In the genomic region with DNA sequence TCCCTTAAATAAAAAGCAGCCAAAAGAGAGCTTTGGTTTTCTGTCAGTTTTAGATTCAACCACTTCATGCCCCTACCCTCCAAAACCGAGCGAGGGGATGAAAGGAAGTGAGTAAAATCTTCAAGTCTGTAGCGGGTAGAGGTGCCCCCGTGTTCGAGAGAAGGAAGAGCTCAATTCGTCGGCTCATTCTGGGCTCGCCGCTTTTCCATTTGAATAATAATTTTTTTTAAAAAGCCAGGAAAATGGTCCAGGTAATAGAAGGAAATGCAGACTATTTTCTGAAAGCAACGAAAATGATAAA, we compare ENCODE assay signal across 8 cellular contexts.
DNase-seq lines count a peak whose midpoint lies in the region; TF ChIP-seq lines count a peak whose summit lies in the region.

No MANE protein-coding gene starts in this region.

- no peaks in the 10 kb centered on the region for H3K27me3 ChIP-seq in Caco-2 (replicated peaks; ENCODE audit: control insufficient read depth, insufficient read depth, low read length)
- no peaks in the 10 kb centered on the region for H3K27me3 ChIP-seq in effector memory CD4-positive, alpha-beta T cell (replicated peaks; ENCODE audit: control insufficient read depth, insufficient read depth, low read length, poor library complexity, severe bottlenecking)
- no peaks in the 10 kb centered on the region for H3K27me3 ChIP-seq in neuron (ENCODE audit: insufficient read depth, low read length)

- no peaks in the 10 kb centered on the region for H3K9me3 Mint-ChIP-seq in Caco-2 (ENCODE audit: unreplicated experiment)

- H3K27ac Mint-ChIP-seq in Caco-2 (ENCODE audit: unreplicated experiment): peak overlapping the region; percentile 73

- TSS peak; percentile 46 for BruUV-seq in Caco-2 (replicated peaks; lab: Mats Ljungman, UMichigan)

- POLR2A ChIA-PET in Caco-2 (lab: Charles Lee): interaction anchor here (0.6 kb wide), 1 partner anchor 22 kb away, joined by 3 read pairs; no protein-coding TSS in a partner anchor

- no peak for TF ChIP-seq CTCF in Caco-2 (IDR thresholded peaks at IDR 0.05; ENCODE audit: insufficient read depth in 1 of 2, low read depth in 1 of 2, low read length in 1 of 2, severe bottlenecking in 1 of 2, unreplicated experiment in 1 of 2)
- no peak for TF ChIP-seq CTCF in LNCaP clone FGC (IDR thresholded peaks at IDR 0.05; ENCODE audit: control insufficient read depth, extremely low read depth, insufficient read depth)

- H3K36me3 ChIP-seq in Caco-2 (ENCODE audit: control insufficient read depth, insufficient read depth, low read length): peaks cover 2% of the 10 kb centered on the region; the same call in 1 of the 2 replicates
- no peaks in the 10 kb centered on the region for H3K36me3 ChIP-seq in effector memory CD4-positive, alpha-beta T cell (ENCODE audit: control insufficient read depth, insufficient read depth, low read length)
- H3K36me3 ChIP-seq in neuron (ENCODE audit: insufficient read depth, low read length): peaks cover 32% of the 10 kb centered on the region

- H3K27me3 Mint-ChIP-seq in Caco-2 (ENCODE audit: insufficient read depth, unreplicated experiment): no peaks in the 10 kb centered on the region

- peaks cover 8% of the 10 kb centered on the region; the same call in 1 of the 2 replicates for H3K4me1 ChIP-seq in Caco-2
- H3K4me1 ChIP-seq in effector memory CD4-positive, alpha-beta T cell (ENCODE audit: control insufficient read depth, insufficient read depth, low read length, poor library complexity, severe bottlenecking): no peaks in the 10 kb centered on the region
- H3K4me1 ChIP-seq in neuron (ENCODE audit: insufficient read depth, low read length): peaks cover 50% of the 10 kb centered on the region

- H3K4me1 Mint-ChIP-seq in Caco-2 (ENCODE audit: low read depth, unreplicated experiment): peaks cover 6% of the 10 kb centered on the region

- peaks cover 5% of the 10 kb centered on the region for H3K36me3 Mint-ChIP-seq in Caco-2 (ENCODE audit: insufficient read depth, unreplicated experiment)

- peak overlapping the region; percentile 60 for H3K27ac ChIP-seq in effector memory CD4-positive, alpha-beta T cell (ENCODE audit: insufficient read depth, low read length, poor library complexity, severe bottlenecking)

- peak overlapping the region; percentile 85 for H3K4me3 Mint-ChIP-seq in Caco-2 (ENCODE audit: unreplicated experiment)

- no peak overlapping the region for H2AFZ ChIP-seq in neuron (ENCODE audit: low read depth, low read length)

- intact Hi-C loops in Caco-2 (cut with micrococcal nuclease; ENCODE audit: unreplicated experiment): loop anchor here (2.0 to 10.0 kb wide), 6 partner anchors 111 to 531 kb away; no protein-coding TSS in a partner anchor

- peak overlapping the region; percentile 66 for H3K4me3 ChIP-seq in Caco-2 (ENCODE audit: low read depth, low read length)
- peak overlapping the region; percentile 64 for H3K4me3 ChIP-seq in LNCaP clone FGC (ENCODE audit: low read depth, low read length)
- peak overlapping the region; percentile 88 for H3K4me3 ChIP-seq in effector memory CD4-positive, alpha-beta T cell (ENCODE audit: insufficient read depth, low read depth, low read length, poor library complexity, severe bottlenecking)
- peak overlapping the region; percentile 92 for H3K4me3 ChIP-seq in neuron (ENCODE audit: low read length)

- H3K9me3 ChIP-seq in Caco-2: no peaks in the 10 kb centered on the region
- H3K9me3 ChIP-seq in effector memory CD4-positive, alpha-beta T cell (ENCODE audit: control insufficient read depth, low read length): no peaks in the 10 kb centered on the region
- no peaks in the 10 kb centered on the region for H3K9me3 ChIP-seq in neuron (ENCODE audit: low read length)

- no peak for DNase-seq in Caco-2
- no peak for DNase-seq in LNCaP clone FGC (ENCODE audit: low read depth)
- no peak for DNase-seq in effector memory CD4-positive, alpha-beta T cell
- no peak for DNase-seq in NCI-H1048 (lab: John Stamatoyannopoulos, UW)
- DNase-seq in SIG-M5 (lab: John Stamatoyannopoulos, UW): no peak
- DNase-seq in C1 segment of cervical spinal cord (lab: John Stamatoyannopoulos, UW): no peak
- no peak for DNase-seq in dermis blood vessel endothelial cell

- CTCF ChIA-PET in Caco-2 (lab: Charles Lee): no interaction called here
